16 cellular contexts compared by ENCODE assay signal in the genomic region with DNA sequence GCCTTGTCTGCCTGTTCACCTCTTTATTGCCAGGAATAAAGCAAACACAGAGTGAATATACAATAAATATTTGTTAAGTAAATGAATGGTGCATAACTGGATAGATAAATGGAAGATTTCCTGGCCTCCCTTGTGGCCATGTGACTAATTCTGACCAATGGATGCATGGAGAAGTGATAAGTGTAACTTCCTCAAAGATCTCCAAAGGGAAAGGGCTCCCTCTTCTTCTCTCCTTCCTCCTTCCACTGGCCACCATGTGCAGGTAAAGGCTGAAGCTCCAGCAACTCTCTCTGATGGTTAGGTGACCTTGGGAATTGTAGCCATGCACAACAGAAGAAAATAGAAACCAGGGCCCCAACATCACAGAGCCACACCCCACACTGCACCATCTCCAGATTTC.
DNase-seq lines count a peak whose midpoint lies in the region; ATAC-seq and TF ChIP-seq lines count a peak whose summit lies in the region.
"Had no signal": no experiment of that assay in that cellular context is flagged by ENCODE, and none has a peak within 500 bp of the region (broad histone marks: within the 10 kb centered on the region; RNA-seq: fewer than 3 reads in every experiment).

No MANE protein-coding gene starts in this region.

- peaks cover 7% of the 10 kb centered on the region for H3K79me2 ChIP-seq in osteoblast (ENCODE audit: insufficient read depth, low read length)

- no peak overlapping the region for H3K27ac Mint-ChIP-seq in WTC11
- H3K27ac Mint-ChIP-seq in activated CD4-positive, alpha-beta T cell treated with anti-CD3 and anti-CD28 coated beads, Interleukin-2, amount 10 ng/mL, durations not matched to agents 24 days and 14 days, result no peak overlapping the region
- H3K27ac Mint-ChIP-seq: CD4-positive, alpha-beta T cell; GM23338; H9 had no signal

- no peaks in the 10 kb centered on the region for H3K36me3 Mint-ChIP-seq in WTC11
- H3K36me3 Mint-ChIP-seq in activated CD4-positive, alpha-beta T cell treated with anti-CD3 and anti-CD28 coated beads, Interleukin-2, amount 10 ng/mL, durations not matched to agents 24 days and 14 days (ENCODE audit: low read depth), result no peaks in the 10 kb centered on the region

- peak; percentile 38 for DNase-seq in DMS53 (lab: John Stamatoyannopoulos, UW)
- peak; percentile 27 to 32 for DNase-seq in NCI-H526 (lab: John Stamatoyannopoulos, UW)
- no peak for DNase-seq in WTC11 (ENCODE audit: low spot score)
- peak; percentile 68 for DNase-seq in osteoblast (ENCODE audit: insufficient read length, low spot score, missing footprints)
- no peak for DNase-seq in activated CD4-positive, alpha-beta T cell treated with anti-CD3 and anti-CD28 coated beads, Interleukin-2, amount 10 ng/mL, durations not matched to agents 24 days and 14 days
- no peak for DNase-seq in GM13976 (ENCODE audit: low spot score)
- DNase-seq in cardiac septum (ENCODE audit: low spot score), result no peak
- DNase-seq in dorsolateral prefrontal cortex, result no peak
- DNase-seq: C1 segment of cervical spinal cord; Calu3; CD4-positive, alpha-beta T cell; DMS 273 treated with DMSO at 0.1 percent for 48 hours; GF-D8; H9 had no signal

- no peak overlapping the region for H2AFZ ChIP-seq in osteoblast (ENCODE audit: low read length)
- H2AFZ ChIP-seq: GM23338 had no signal

- H3K4me2 ChIP-seq in osteoblast (ENCODE audit: insufficient read depth, low read length), result no peak overlapping the region
- H3K4me2 ChIP-seq: GM23338 had no signal

- H3K4me1 ChIP-seq in osteoblast (ENCODE audit: insufficient read depth, low read length), result no peaks in the 10 kb centered on the region

- no peak overlapping the region for H3K4me3 Mint-ChIP-seq in WTC11
- H3K4me3 Mint-ChIP-seq in activated CD4-positive, alpha-beta T cell treated with anti-CD3 and anti-CD28 coated beads, Interleukin-2, amount 10 ng/mL, durations not matched to agents 24 days and 14 days, result no peak overlapping the region
- H3K4me3 Mint-ChIP-seq: CD4-positive, alpha-beta T cell; GM23338; H9 had no signal

- H3K9me3 Mint-ChIP-seq in WTC11, result no peaks in the 10 kb centered on the region; the same call in 1 of the 2 replicates
- no peaks in the 10 kb centered on the region for H3K9me3 Mint-ChIP-seq in activated CD4-positive, alpha-beta T cell treated with anti-CD3 and anti-CD28 coated beads, Interleukin-2, amount 10 ng/mL, durations not matched to agents 24 days and 14 days
- H3K9me3 Mint-ChIP-seq: CD4-positive, alpha-beta T cell; GM23338; H9 had no signal

- no peaks in the 10 kb centered on the region for H3K27me3 ChIP-seq in osteoblast (ENCODE audit: insufficient read depth, low read length)
- H3K27me3 ChIP-seq in dorsolateral prefrontal cortex, result peaks cover 0 to 65% (median 31%) of the 10 kb centered on the region in 45 donors

- no peak overlapping the region for H3K4me3 ChIP-seq in osteoblast (ENCODE audit: insufficient read depth, low read length)
- no peak overlapping the region for H3K4me3 ChIP-seq in dorsolateral prefrontal cortex
- H3K4me3 ChIP-seq: GM23338 had no signal

- H3K36me3 ChIP-seq in osteoblast (ENCODE audit: insufficient read depth, low read length), result no peaks in the 10 kb centered on the region

- no peak for ATAC-seq in WTC11
- ATAC-seq: GM23338 had no signal

- TF ChIP-seq CTCF in WTC11 (IDR thresholded peaks at IDR 0.05) (no peak), osteoblast (IDR thresholded peaks at IDR 0.05; ENCODE audit: extremely low read depth, low read depth, low read length) (no peak), GM13976 (IDR thresholded peaks at IDR 0.05; ENCODE audit: borderline replicate concordance, control extremely low read depth, extremely low read depth, insufficient read depth, missing control alignments) (no peak), dorsolateral prefrontal cortex (IDR thresholded peaks at IDR 0.05 in 54 of 56, conservative IDR thresholded peaks at IDR 0.05 in 2 of 56; ENCODE audit: low read depth in 1 of 56, partially characterized antibody in 56 of 56) (no peak)

- CTCF ChIA-PET in WTC11 (lab: Charles Lee), result no interaction called here

- H3K27ac ChIP-seq in osteoblast (ENCODE audit: low read depth, low read length) (no peak overlapping the region), dorsolateral prefrontal cortex (no peak overlapping the region)

- POLR2A ChIA-PET in WTC11 (lab: Charles Lee), result no interaction called here

- H3K9me3 ChIP-seq in osteoblast (ENCODE audit: low read depth, low read length), result no peaks in the 10 kb centered on the region

- peaks cover 9% of the 10 kb centered on the region for H3K4me1 Mint-ChIP-seq in WTC11
- no peaks in the 10 kb centered on the region for H3K4me1 Mint-ChIP-seq in activated CD4-positive, alpha-beta T cell treated with anti-CD3 and anti-CD28 coated beads, Interleukin-2, amount 10 ng/mL, durations not matched to agents 24 days and 14 days

- H3K27me3 Mint-ChIP-seq in WTC11 (ENCODE audit: low read depth), result no peaks in the 10 kb centered on the region; the same call in 1 of the 2 replicates
- peaks cover 2% of the 10 kb centered on the region for H3K27me3 Mint-ChIP-seq in activated CD4-positive, alpha-beta T cell treated with anti-CD3 and anti-CD28 coated beads, Interleukin-2, amount 10 ng/mL, durations not matched to agents 24 days and 14 days
- H3K27me3 Mint-ChIP-seq: B cell had no signal

- in situ Hi-C loops in GM13976 (cut with MboI; ENCODE audit: low sequenced_read_pairs, unreplicated experiment), result no loop called here

- H4K20me1 ChIP-seq in osteoblast (ENCODE audit: insufficient read depth, low read length), result no peaks in the 10 kb centered on the region

- intact Hi-C loops in activated CD4-positive, alpha-beta T cell treated with anti-CD3 and anti-CD28 coated beads, Interleukin-2, amount 10 ng/mL, durations not matched to agents 24 days and 14 days (cut with micrococcal nuclease), result no loop called here
- intact Hi-C loops in cardiac septum (cut with DNase I), result no loop called here
- intact Hi-C loops in dorsolateral prefrontal cortex (cut with DNase I), result no loop called here

TF ChIP-seq in WTC11, 78 proteins besides CTCF, POLR2A, EP300 and RAD21:
- TF ChIP-seq ESRRA (CRISPR knock-in tag; IDR thresholded peaks at IDR 0.05; ENCODE audit: borderline replicate concordance) (no peak), SMAD3 (CRISPR knock-in tag; IDR thresholded peaks at IDR 0.05; ENCODE audit: borderline replicate concordance) (no peak), NFATC4 (CRISPR knock-in tag; IDR thresholded peaks at IDR 0.05) (no peak)
- TF ChIP-seq, protein P1, sequence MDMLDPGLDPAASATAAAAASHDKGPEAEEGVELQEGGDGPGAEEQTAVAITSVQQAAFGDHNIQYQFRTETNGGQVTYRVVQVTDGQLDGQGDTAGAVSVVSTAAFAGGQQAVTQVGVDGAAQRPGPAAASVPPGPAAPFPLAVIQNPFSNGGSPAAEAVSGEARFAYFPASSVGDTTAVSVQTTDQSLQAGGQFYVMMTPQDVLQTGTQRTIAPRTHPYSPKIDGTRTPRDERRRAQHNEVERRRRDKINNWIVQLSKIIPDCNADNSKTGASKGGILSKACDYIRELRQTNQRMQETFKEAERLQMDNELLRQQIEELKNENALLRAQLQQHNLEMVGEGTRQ (CRISPR knock-in tag; IDR thresholded peaks at IDR 0.05), result 0 out of 2 replicates have a peak, but pooled peaks have one; percentile 21

Comparison
In these comparisons a context has a peak if more than half of its experiments do, and no peak if none do; other contexts are left out.
1. DNase-seq: peak in DMS53 (single experiment), NCI-H526 (2 of 2) and osteoblast (single experiment); none in WTC11 (single experiment), activated CD4-positive, alpha-beta T cell treated with anti-CD3 and anti-CD28 coated beads, Interleukin-2, amount 10 ng/mL, durations not matched to agents 24 days and 14 days (single experiment), GM13976 (single experiment), cardiac septum (single experiment) and dorsolateral prefrontal cortex (0 of 10).